Comparison of ENCODE assay signal across 18 cellular contexts in genomic region chr10:85978566-85979358, GRCh38.
DNase-seq lines count a peak whose midpoint lies in the region; ATAC-seq, FAIRE-seq and TF ChIP-seq lines count a peak whose summit lies in the region.
"Had no signal": no experiment of that assay in that cellular context is flagged by ENCODE, and none has a peak within 500 bp of the region (broad histone marks: within the 10 kb centered on the region; RNA-seq: fewer than 3 reads in every experiment).

No MANE protein-coding gene starts in this region.

- DNase-seq in NCI-H1417 (lab: John Stamatoyannopoulos, UW) = peak in 2 of 3 experiments; percentile 1 to 23
- DNase-seq in NCI-H1417 treated with DMSO at 0.1 percent for 48 hours (lab: John Stamatoyannopoulos, UW) = no peak
- peak; percentile 85 for DNase-seq in HPDE6-E6E7 (ENCODE audit: extremely low spot score)
- DNase-seq in endodermal cell = peak; percentile 59
- DNase-seq in keratinocyte (ENCODE audit: low read depth, low spot score) = peak; percentile 41
- DNase-seq in NCI-H1092 treated with DMSO at 0.1 percent for 48 hours (lab: John Stamatoyannopoulos, UW) = no peak
- DNase-seq: 8988T, DND-41, H7, IMR-90, NCI-H510A treated with DMSO at 0.1 percent for 48 hours, Peyer's patch, SHP77, SK-N-SH had no signal

- peak overlapping the region; percentile 60 for H2AFZ ChIP-seq in keratinocyte (ENCODE audit: control insufficient read depth, low read length)

- H3K36me3 ChIP-seq in endodermal cell (ENCODE audit: control insufficient read depth, insufficient read depth, low read length) (no peaks in the 10 kb centered on the region), keratinocyte (ENCODE audit: control insufficient read depth in 2 of 2, extremely low read depth in 1 of 2, insufficient read depth in 2 of 2, low read length in 2 of 2) (no peaks in the 10 kb centered on the region)
- H3K36me3 ChIP-seq: Peyer's patch had no signal

- peaks cover under 1% of the 10 kb centered on the region for H3K4me1 Mint-ChIP-seq in endodermal cell
- H3K4me1 Mint-ChIP-seq: CD14-positive monocyte had no signal

- H3K9ac ChIP-seq in endodermal cell (ENCODE audit: extremely low read depth, low read length, poor library complexity, severe bottlenecking) (no peak overlapping the region), keratinocyte (ENCODE audit: control insufficient read depth, extremely low read depth, insufficient read depth, low read length) (peak overlapping the region; percentile 19)
- H3K9ac ChIP-seq: SK-N-SH had no signal

- no peaks in the 10 kb centered on the region for H3K9me3 Mint-ChIP-seq in endodermal cell

- dilution Hi-C loops in keratinocyte (cut with MboI; ENCODE audit: extremely low pct_ligation_motif_present, low sequenced_read_pairs) = no loop called here

- H3K27me3 ChIP-seq in endodermal cell (ENCODE audit: control insufficient read depth, insufficient read depth, low read length, poor library complexity, severe bottlenecking) = no peaks in the 10 kb centered on the region
- H3K27me3 ChIP-seq in keratinocyte (ENCODE audit: control insufficient read depth, extremely low read depth, insufficient read depth, low read length) = no peaks in the 10 kb centered on the region
- H3K27me3 ChIP-seq: Peyer's patch had no signal

- H3K27ac Mint-ChIP-seq in endodermal cell = no peak overlapping the region
- H3K27ac Mint-ChIP-seq: CD14-positive monocyte had no signal

- no peaks in the 10 kb centered on the region for H3K36me3 Mint-ChIP-seq in endodermal cell (ENCODE audit: low read depth)
- H3K36me3 Mint-ChIP-seq: CD14-positive monocyte had no signal

- H3K9me1 ChIP-seq in keratinocyte (ENCODE audit: control insufficient read depth, extremely low read depth, insufficient read depth, low read length) = no peaks in the 10 kb centered on the region

- peak; percentile 97 for FAIRE-seq in keratinocyte (lab: Jason Lieb, UNC)
- FAIRE-seq: HTR-8/SVneo had no signal

- WGBS in endodermal cell (ENCODE audit: insufficient coverage in 1 of 2, insufficient read length in 1 of 2), 2 experiments = 69% methylated on average over 2 of the region's 2 CpGs; no CpG with 5 or more reads in 1 of the 2 experiments

- H4K20me1 ChIP-seq in keratinocyte (ENCODE audit: control insufficient read depth, extremely low read depth, insufficient read depth, low read length) = no peaks in the 10 kb centered on the region

- H3K9me3 ChIP-seq in endodermal cell (ENCODE audit: control insufficient read depth, low read length) (no peaks in the 10 kb centered on the region), keratinocyte (ENCODE audit: control insufficient read depth, low read depth, low read length) (no peaks in the 10 kb centered on the region)
- H3K9me3 ChIP-seq: Peyer's patch, SK-N-SH had no signal

- H3K4me3 ChIP-seq in endodermal cell (ENCODE audit: low read length) (no peak overlapping the region), keratinocyte (ENCODE audit: control insufficient read depth in 2 of 3, extremely low read depth in 1 of 3, insufficient read depth in 2 of 3, low read depth in 1 of 3, low read length in 3 of 3) (no peak overlapping the region)
- H3K4me3 ChIP-seq: Peyer's patch had no signal

- TF ChIP-seq CTCF in endodermal cell (conservative IDR thresholded peaks at IDR 0.05) (no peak), keratinocyte (optimal IDR thresholded peaks at IDR 0.05 in 1 of 3, IDR thresholded peaks at IDR 0.05 in 1 of 3, conservative IDR thresholded peaks at IDR 0.05 in 1 of 3; ENCODE audit: extremely low read depth in 1 of 3, insufficient read depth in 2 of 3, low read length in 3 of 3) (no peak)

- H3K4me1 ChIP-seq in endodermal cell (ENCODE audit: control insufficient read depth, insufficient read depth, low read length) (no peaks in the 10 kb centered on the region), keratinocyte (ENCODE audit: control insufficient read depth, extremely low read depth, insufficient read depth, low read length) (peaks cover 18% of the 10 kb centered on the region)
- H3K4me1 ChIP-seq: Peyer's patch had no signal

- no peaks in the 10 kb centered on the region for H3K27me3 Mint-ChIP-seq in endodermal cell (ENCODE audit: insufficient read depth)

- no peak overlapping the region for H3K4me3 Mint-ChIP-seq in endodermal cell
- H3K4me3 Mint-ChIP-seq: CD14-positive monocyte had no signal

- H3K27ac ChIP-seq in endodermal cell (ENCODE audit: low read depth, low read length) (no peak overlapping the region), keratinocyte (ENCODE audit: control insufficient read depth, insufficient read depth, low read length) (peak overlapping the region; percentile 38)
- H3K27ac ChIP-seq: Peyer's patch had no signal

- H3K79me2 ChIP-seq in keratinocyte (ENCODE audit: control insufficient read depth, insufficient read depth, low read length) = no peaks in the 10 kb centered on the region

- peak overlapping the region; percentile 47 for H3K4me2 ChIP-seq in keratinocyte (ENCODE audit: control insufficient read depth, extremely low read depth, insufficient read depth, low read depth, low read length)
- H3K4me2 ChIP-seq: SK-N-SH had no signal

- ATAC-seq in HG03378 (IDR thresholded peaks at IDR 0.05; ENCODE audit: unreplicated experiment) = no peak
- ATAC-seq in GM21515 (IDR thresholded peaks at IDR 0.05; ENCODE audit: unreplicated experiment) = no peak

Comparison
In these comparisons a context has a peak if more than half of its experiments do, and no peak if none do; other contexts are left out.
1. DNase-seq: peak in NCI-H1417 (2 of 3), HPDE6-E6E7 (single experiment), endodermal cell (single experiment) and keratinocyte (single experiment); none in NCI-H1417 treated with DMSO at 0.1 percent for 48 hours (single experiment) and NCI-H1092 treated with DMSO at 0.1 percent for 48 hours (single experiment).